ENCODE assay signal across 1 cellular context in genomic region chr19:4399871-4400768, GRCh38.
TF ChIP-seq lines count a peak whose summit lies in the region.

A gene with protein sequence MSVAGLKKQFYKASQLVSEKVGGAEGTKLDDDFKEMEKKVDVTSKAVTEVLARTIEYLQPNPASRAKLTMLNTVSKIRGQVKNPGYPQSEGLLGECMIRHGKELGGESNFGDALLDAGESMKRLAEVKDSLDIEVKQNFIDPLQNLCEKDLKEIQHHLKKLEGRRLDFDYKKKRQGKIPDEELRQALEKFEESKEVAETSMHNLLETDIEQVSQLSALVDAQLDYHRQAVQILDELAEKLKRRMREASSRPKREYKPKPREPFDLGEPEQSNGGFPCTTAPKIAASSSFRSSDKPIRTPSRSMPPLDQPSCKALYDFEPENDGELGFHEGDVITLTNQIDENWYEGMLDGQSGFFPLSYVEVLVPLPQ (minus strand): TSS chr19:4400547. CDS start chr19:4400368, 179 bp downstream.

TF ChIP-seq in HepG2, 621 proteins besides CTCF, POLR2A, EP300 and RAD21 (continued from another document and continues in another):
- TF ChIP-seq ZNF609 (CRISPR knock-in tag; IDR thresholded peaks at IDR 0.05; ENCODE audit: borderline replicate concordance), result no peak; the same call in 1 of the 2 replicates
- TF ChIP-seq, protein P1, sequence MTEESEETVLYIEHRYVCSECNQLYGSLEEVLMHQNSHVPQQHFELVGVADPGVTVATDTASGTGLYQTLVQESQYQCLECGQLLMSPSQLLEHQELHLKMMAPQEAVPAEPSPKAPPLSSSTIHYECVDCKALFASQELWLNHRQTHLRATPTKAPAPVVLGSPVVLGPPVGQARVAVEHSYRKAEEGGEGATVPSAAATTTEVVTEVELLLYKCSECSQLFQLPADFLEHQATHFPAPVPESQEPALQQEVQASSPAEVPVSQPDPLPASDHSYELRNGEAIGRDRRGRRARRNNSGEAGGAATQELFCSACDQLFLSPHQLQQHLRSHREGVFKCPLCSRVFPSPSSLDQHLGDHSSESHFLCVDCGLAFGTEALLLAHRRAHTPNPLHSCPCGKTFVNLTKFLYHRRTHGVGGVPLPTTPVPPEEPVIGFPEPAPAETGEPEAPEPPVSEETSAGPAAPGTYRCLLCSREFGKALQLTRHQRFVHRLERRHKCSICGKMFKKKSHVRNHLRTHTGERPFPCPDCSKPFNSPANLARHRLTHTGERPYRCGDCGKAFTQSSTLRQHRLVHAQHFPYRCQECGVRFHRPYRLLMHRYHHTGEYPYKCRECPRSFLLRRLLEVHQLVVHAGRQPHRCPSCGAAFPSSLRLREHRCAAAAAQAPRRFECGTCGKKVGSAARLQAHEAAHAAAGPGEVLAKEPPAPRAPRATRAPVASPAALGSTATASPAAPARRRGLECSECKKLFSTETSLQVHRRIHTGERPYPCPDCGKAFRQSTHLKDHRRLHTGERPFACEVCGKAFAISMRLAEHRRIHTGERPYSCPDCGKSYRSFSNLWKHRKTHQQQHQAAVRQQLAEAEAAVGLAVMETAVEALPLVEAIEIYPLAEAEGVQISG (CRISPR knock-in tag; IDR thresholded peaks at IDR 0.05), result peak; percentile 99
- no peak for TF ChIP-seq ZNF460 (CRISPR knock-in tag; IDR thresholded peaks at IDR 0.05; ENCODE audit: borderline replicate concordance)
- no peak for TF ChIP-seq NR2F6 (IDR thresholded peaks at IDR 0.05)
- peak; percentile 63; the same call in 1 of the 2 replicates for TF ChIP-seq NR2F6 (CRISPR knock-in tag; IDR thresholded peaks at IDR 0.05)
- peak; percentile 56; the same call in 1 of the 2 replicates for TF ChIP-seq ZNF792 (CRISPR knock-in tag; IDR thresholded peaks at IDR 0.05)
- peak; percentile 78 for TF ChIP-seq YY1 (IDR thresholded peaks at IDR 0.05; ENCODE audit: insufficient read depth, insufficient replicate concordance, low read depth, low read length)
- TF ChIP-seq ARID4A (CRISPR knock-in tag; IDR thresholded peaks at IDR 0.05; ENCODE audit: borderline replicate concordance), result peak; percentile 67; the same call in 1 of the 2 replicates
- peak in 1 of 2 experiments; percentile 86; a peak in 2 of 4 replicates for TF ChIP-seq KLF16 (CRISPR knock-in tag; IDR thresholded peaks at IDR 0.05)
- peak; percentile 90 for TF ChIP-seq SPEN (CRISPR knock-in tag; IDR thresholded peaks at IDR 0.05; ENCODE audit: low read depth)
- no peak for TF ChIP-seq ZNF512 (CRISPR knock-in tag; IDR thresholded peaks at IDR 0.05)
- TF ChIP-seq MEIS2 (CRISPR knock-in tag; IDR thresholded peaks at IDR 0.05), result peak; percentile 82
- TF ChIP-seq AGO2 (optimal IDR thresholded peaks at IDR 0.05; ENCODE audit: low read depth, low read length), result peak; percentile 46
- no peak for TF ChIP-seq HOXA7 (CRISPR knock-in tag; IDR thresholded peaks at IDR 0.05)
- no peak; the same call in 1 of the 2 replicates for TF ChIP-seq MEIS1 (CRISPR knock-in tag; IDR thresholded peaks at IDR 0.05; ENCODE audit: borderline replicate concordance)
- TF ChIP-seq ZNF569 (CRISPR knock-in tag; IDR thresholded peaks at IDR 0.05; ENCODE audit: borderline replicate concordance), result no peak
- TF ChIP-seq ZNF543 (CRISPR knock-in tag; IDR thresholded peaks at IDR 0.05), result 0 out of 2 replicates have a peak, but pooled peaks have one; percentile 45
- peak; percentile 97 for TF ChIP-seq KDM2A (CRISPR knock-in tag; IDR thresholded peaks at IDR 0.05; ENCODE audit: borderline replicate concordance, low read depth)
- TF ChIP-seq ZSCAN20 (CRISPR knock-in tag; IDR thresholded peaks at IDR 0.05; ENCODE audit: borderline replicate concordance), result no peak
- peak; percentile 97 for TF ChIP-seq ZBTB14 (CRISPR knock-in tag; IDR thresholded peaks at IDR 0.05)
- TF ChIP-seq ISL2 (CRISPR knock-in tag; IDR thresholded peaks at IDR 0.05), result peak; percentile 60; the same call in 1 of the 2 replicates
- TF ChIP-seq SALL2 (CRISPR knock-in tag; IDR thresholded peaks at IDR 0.05), result no peak
- peak; percentile 4 for TF ChIP-seq ZNF781 (CRISPR knock-in tag; IDR thresholded peaks at IDR 0.05; ENCODE audit: borderline replicate concordance, not compliant biosample characterization)
- 0 out of 2 replicates have a peak, but pooled peaks have one; percentile 27 for TF ChIP-seq FOXC1 (CRISPR knock-in tag; IDR thresholded peaks at IDR 0.05; ENCODE audit: borderline replicate concordance)
- TF ChIP-seq HNF1B (CRISPR knock-in tag; IDR thresholded peaks at IDR 0.05), result peak; percentile 90
- TF ChIP-seq MYC (CRISPR knock-in tag; IDR thresholded peaks at IDR 0.05; ENCODE audit: borderline replicate concordance), result peak; percentile 80; the same call in 1 of the 2 replicates
- TF ChIP-seq, protein P2, sequence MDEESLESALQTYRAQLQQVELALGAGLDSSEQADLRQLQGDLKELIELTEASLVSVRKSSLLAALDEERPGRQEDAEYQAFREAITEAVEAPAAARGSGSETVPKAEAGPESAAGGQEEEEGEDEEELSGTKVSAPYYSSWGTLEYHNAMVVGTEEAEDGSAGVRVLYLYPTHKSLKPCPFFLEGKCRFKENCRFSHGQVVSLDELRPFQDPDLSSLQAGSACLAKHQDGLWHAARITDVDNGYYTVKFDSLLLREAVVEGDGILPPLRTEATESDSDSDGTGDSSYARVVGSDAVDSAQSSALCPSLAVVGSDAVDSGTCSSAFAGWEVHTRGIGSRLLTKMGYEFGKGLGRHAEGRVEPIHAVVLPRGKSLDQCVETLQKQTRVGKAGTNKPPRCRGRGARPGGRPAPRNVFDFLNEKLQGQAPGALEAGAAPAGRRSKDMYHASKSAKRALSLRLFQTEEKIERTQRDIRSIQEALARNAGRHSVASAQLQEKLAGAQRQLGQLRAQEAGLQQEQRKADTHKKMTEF (CRISPR knock-in tag; IDR thresholded peaks at IDR 0.05), result peak; percentile 75; the same call in 1 of the 2 replicates
- peak; percentile 48; the same call in 1 of the 2 replicates for TF ChIP-seq ZFP82 (CRISPR knock-in tag; IDR thresholded peaks at IDR 0.05; ENCODE audit: borderline replicate concordance)
- TF ChIP-seq, protein P3, sequence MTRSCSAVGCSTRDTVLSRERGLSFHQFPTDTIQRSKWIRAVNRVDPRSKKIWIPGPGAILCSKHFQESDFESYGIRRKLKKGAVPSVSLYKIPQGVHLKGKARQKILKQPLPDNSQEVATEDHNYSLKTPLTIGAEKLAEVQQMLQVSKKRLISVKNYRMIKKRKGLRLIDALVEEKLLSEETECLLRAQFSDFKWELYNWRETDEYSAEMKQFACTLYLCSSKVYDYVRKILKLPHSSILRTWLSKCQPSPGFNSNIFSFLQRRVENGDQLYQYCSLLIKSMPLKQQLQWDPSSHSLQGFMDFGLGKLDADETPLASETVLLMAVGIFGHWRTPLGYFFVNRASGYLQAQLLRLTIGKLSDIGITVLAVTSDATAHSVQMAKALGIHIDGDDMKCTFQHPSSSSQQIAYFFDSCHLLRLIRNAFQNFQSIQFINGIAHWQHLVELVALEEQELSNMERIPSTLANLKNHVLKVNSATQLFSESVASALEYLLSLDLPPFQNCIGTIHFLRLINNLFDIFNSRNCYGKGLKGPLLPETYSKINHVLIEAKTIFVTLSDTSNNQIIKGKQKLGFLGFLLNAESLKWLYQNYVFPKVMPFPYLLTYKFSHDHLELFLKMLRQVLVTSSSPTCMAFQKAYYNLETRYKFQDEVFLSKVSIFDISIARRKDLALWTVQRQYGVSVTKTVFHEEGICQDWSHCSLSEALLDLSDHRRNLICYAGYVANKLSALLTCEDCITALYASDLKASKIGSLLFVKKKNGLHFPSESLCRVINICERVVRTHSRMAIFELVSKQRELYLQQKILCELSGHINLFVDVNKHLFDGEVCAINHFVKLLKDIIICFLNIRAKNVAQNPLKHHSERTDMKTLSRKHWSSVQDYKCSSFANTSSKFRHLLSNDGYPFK (CRISPR knock-in tag; IDR thresholded peaks at IDR 0.05; ENCODE audit: borderline replicate concordance), result peak; percentile 55; the same call in 1 of the 2 replicates
- TF ChIP-seq TBL1XR1 (IDR thresholded peaks at IDR 0.05; ENCODE audit: borderline replicate concordance, low read length, partially characterized antibody), result peak; percentile 53
- TF ChIP-seq RXRA (CRISPR knock-in tag; IDR thresholded peaks at IDR 0.05), result peak; percentile 40
- TF ChIP-seq ARNTL (CRISPR knock-in tag; IDR thresholded peaks at IDR 0.05), result peak; percentile 64; the same call in 1 of the 2 replicates
- peak; percentile 49; the same call in 1 of the 2 replicates for TF ChIP-seq MXD4 (CRISPR knock-in tag; IDR thresholded peaks at IDR 0.05)
- no peak for TF ChIP-seq ELF4 (CRISPR knock-in tag; IDR thresholded peaks at IDR 0.05; ENCODE audit: borderline replicate concordance)
